ENCODE assay signal across 8 cellular contexts in the genomic region with DNA sequence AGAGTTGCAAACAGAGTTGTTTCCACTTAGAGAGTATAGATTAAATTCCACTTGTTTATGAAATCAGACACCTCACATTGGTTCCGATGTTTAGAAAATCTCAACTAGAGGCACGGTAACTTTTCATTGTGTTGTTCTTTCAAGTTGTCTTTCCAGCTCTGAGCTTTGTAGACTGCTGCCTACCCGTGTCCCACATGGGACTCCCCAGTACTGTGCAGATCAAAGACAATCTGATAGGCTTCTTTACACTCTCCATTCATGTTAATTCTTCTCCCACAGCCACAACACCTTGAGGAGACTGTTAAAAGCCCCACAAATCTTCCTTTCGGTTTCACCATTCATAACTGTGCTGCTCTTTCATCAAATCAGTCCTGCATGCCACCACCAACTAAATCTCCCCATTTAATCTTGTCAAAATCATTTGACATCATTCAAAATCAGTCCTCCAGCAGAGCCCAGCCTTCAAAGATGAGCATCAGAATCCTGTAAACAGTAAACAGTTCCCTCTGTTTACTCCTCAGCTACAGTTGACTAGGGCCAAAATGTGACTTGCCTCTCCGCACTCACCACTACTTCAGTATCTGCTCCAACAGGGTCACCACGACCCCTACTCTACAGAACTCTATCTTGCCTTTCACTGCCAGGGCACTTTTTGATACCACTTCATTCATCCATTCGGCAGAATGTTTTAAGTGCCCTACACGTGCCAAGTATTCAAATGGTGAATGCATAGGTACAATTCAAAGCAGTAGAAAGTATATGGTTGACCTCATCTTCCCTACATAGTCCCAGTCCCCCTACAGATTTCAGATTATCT. TPM values are rescaled to one million over a fixed set of nuclear protein-coding genes. Genes with fewer than 3 reads are reported as not detected.
DNase-seq lines count a peak whose midpoint lies in the region; ATAC-seq and TF ChIP-seq lines count a peak whose summit lies in the region.

No MANE protein-coding gene starts in this region.

- 0 out of 2 replicates have a peak overlapping the region, but pooled peaks have one; percentile 1 for H3K27ac Mint-ChIP-seq in WTC11

- no peak overlapping the region for H3K4me3 Mint-ChIP-seq in WTC11

- no peaks in the 10 kb centered on the region for H3K9me2 ChIP-seq in hepatocyte (replicated peaks; ENCODE audit: insufficient read depth)

- peaks cover 57% of the 10 kb centered on the region for H3K4me1 ChIP-seq in hepatocyte (ENCODE audit: insufficient read depth)
- peaks cover 98% of the 10 kb centered on the region for H3K4me1 ChIP-seq in vagina

- H3K9me3 Mint-ChIP-seq in WTC11, result no peaks in the 10 kb centered on the region

- peak; percentile 52 for DNase-seq in GM10266 (ENCODE audit: extremely low spot score)
- DNase-seq in WTC11 (ENCODE audit: low spot score), result no peak
- DNase-seq in hepatocyte (ENCODE audit: low spot score), result no peak
- peak in 1 of 2 donors; percentile 58 for DNase-seq in vagina (ENCODE audit: extremely low spot score in 2 of 2)
- no peak for DNase-seq in iPS-NIHi7 (ENCODE audit: extremely low spot score)
- DNase-seq in DMS 273 (lab: John Stamatoyannopoulos, UW; ENCODE audit: unreplicated experiment), result no peak

- H3K36me3 ChIP-seq in hepatocyte (replicated peaks; ENCODE audit: insufficient read depth, low read depth) (no peaks in the 10 kb centered on the region), vagina (peaks cover 0 to 7% of the 10 kb centered on the region in 2 donors)

- H3K4me3 ChIP-seq in hepatocyte, result no peak overlapping the region
- peak overlapping the region; percentile 0 to 17 for H3K4me3 ChIP-seq in vagina

- ATAC-seq in HG02571 (IDR thresholded peaks at IDR 0.05; ENCODE audit: unreplicated experiment), result peak; percentile 77
- no peak for ATAC-seq in WTC11
- ATAC-seq in HG03045 (IDR thresholded peaks at IDR 0.05; ENCODE audit: unreplicated experiment), result no peak

- H3K27ac ChIP-seq in hepatocyte (peak overlapping the region; percentile 100), vagina (peak overlapping the region; percentile 62)

- H3K9me3 ChIP-seq in hepatocyte (ENCODE audit: low read depth) (no peaks in the 10 kb centered on the region), vagina (no peaks in the 10 kb centered on the region)

- H2AFZ ChIP-seq in hepatocyte, result no peak overlapping the region

- TF ChIP-seq CTCF in GM10266 (IDR thresholded peaks at IDR 0.05; ENCODE audit: control insufficient read depth, insufficient read depth, low read depth, missing control alignments), result no peak
- no peak for TF ChIP-seq CTCF in WTC11 (IDR thresholded peaks at IDR 0.05)
- TF ChIP-seq CTCF in hepatocyte (IDR thresholded peaks at IDR 0.05; ENCODE audit: poor library complexity), result no peak
- no peak for TF ChIP-seq CTCF in vagina (IDR thresholded peaks at IDR 0.05)

- H3K4me1 Mint-ChIP-seq in WTC11, result peaks cover 46% of the 10 kb centered on the region

- intact Hi-C loops in vagina (cut with DNase I), result no loop called here

- peak overlapping the region; percentile 68 for H3K4me2 ChIP-seq in hepatocyte

- CTCF ChIA-PET in WTC11 (lab: Charles Lee), result no interaction called here

- H3K27me3 Mint-ChIP-seq in WTC11 (ENCODE audit: low read depth), result no peaks in the 10 kb centered on the region

- no peaks in the 10 kb centered on the region for H3K36me3 Mint-ChIP-seq in WTC11

- POLR2A ChIA-PET in WTC11 (lab: Charles Lee), result no interaction called here

- peaks cover 63% of the 10 kb centered on the region for H4K20me1 ChIP-seq in hepatocyte (ENCODE audit: insufficient read depth, poor library complexity, severe bottlenecking)

- 59% methylated on average over 8 of the region's 8 CpGs for WGBS in hepatocyte (ENCODE audit: low lambda C conversion rate, missing lambda C conversion rate)

- no peaks in the 10 kb centered on the region for H3K27me3 ChIP-seq in hepatocyte
- H3K27me3 ChIP-seq in vagina, result no peaks in the 10 kb centered on the region

- TF ChIP-seq POLR2A in vagina (IDR thresholded peaks at IDR 0.05), result no peak

- peaks cover 92% of the 10 kb centered on the region for H3K79me2 ChIP-seq in hepatocyte

TF ChIP-seq in WTC11, 78 proteins besides CTCF, POLR2A, EP300 and RAD21:
- TF ChIP-seq ZNF396 (CRISPR knock-in tag; IDR thresholded peaks at IDR 0.05; ENCODE audit: borderline replicate concordance) (no peak), IRF2 (CRISPR knock-in tag; IDR thresholded peaks at IDR 0.05; ENCODE audit: borderline replicate concordance, low read depth) (no peak), GTF2I (CRISPR knock-in tag; conservative IDR thresholded peaks at IDR 0.05) (no peak), NR2C2 (CRISPR knock-in tag; IDR thresholded peaks at IDR 0.05) (no peak), NFE2L1 (CRISPR knock-in tag; IDR thresholded peaks at IDR 0.05) (no peak), ZNF121 (CRISPR knock-in tag; IDR thresholded peaks at IDR 0.05) (no peak), CREB1 (CRISPR knock-in tag; IDR thresholded peaks at IDR 0.05) (no peak), ETV6 (CRISPR knock-in tag; IDR thresholded peaks at IDR 0.05) (no peak)

RNA-seq across cellular contexts. Expression of a gene that starts 8.3 kb away (rescaled TPM):
- total RNA-seq in WTC11 (2021) (116 to 152 TPM (median 119 TPM) in 3 replicates), hepatocyte (1,102 and 1,220 TPM in 2 replicates), vagina (1,230 TPM)
- 1,699 and 1,702 TPM in 2 replicates for polyA plus RNA-seq in hepatocyte
